In genomic region chr14:85789506-85789905, GRCh38 we compare ENCODE assay signal across 18 cellular contexts.
DNase-seq lines count a peak whose midpoint lies in the region; ATAC-seq, FAIRE-seq and TF ChIP-seq lines count a peak whose summit lies in the region.
"Had no signal": no experiment of that assay in that cellular context is flagged by ENCODE, and none has a peak within 500 bp of the region (broad histone marks: within the 10 kb centered on the region; RNA-seq: fewer than 3 reads in every experiment).

No MANE protein-coding gene starts in this region.

- H3K9me3 Mint-ChIP-seq in activated T-cell treated with anti-CD3 and anti-CD28 coated beads, Interleukin-2, amount 50 U/mL, for 72 hours = no peaks in the 10 kb centered on the region
- no peaks in the 10 kb centered on the region for H3K9me3 Mint-ChIP-seq in activated T-cell treated with anti-CD3 and anti-CD28 coated beads, Interleukin-2, amount 50 U/mL, for 24 hours
- H3K9me3 Mint-ChIP-seq in GM23338 = no peaks in the 10 kb centered on the region

- no peak overlapping the region for H3K18ac ChIP-seq in H1 (ENCODE audit: extremely low read depth, low read length)

- H3K4ac ChIP-seq in H1 (replicated peaks; ENCODE audit: insufficient read length, low read depth, low read length) = no peak overlapping the region

- no peaks in the 10 kb centered on the region for H3K27me3 ChIP-seq in GM23338 (ENCODE audit: insufficient read depth)
- H3K27me3 ChIP-seq in H1 (replicated peaks in 1 of 4; ENCODE audit: control insufficient read depth in 3 of 4, extremely low read depth in 1 of 4, insufficient read depth in 3 of 4, low read length in 3 of 4) = no peaks in the 10 kb centered on the region

- H3K9me3 ChIP-seq in H1 (ENCODE audit: insufficient read depth in 2 of 2, low read depth in 1 of 2, low read length in 1 of 2) = no peaks in the 10 kb centered on the region
- H3K9me3 ChIP-seq: HAP-1 had no signal

- H3F3A ChIP-seq in GM23338 (replicated peaks; ENCODE audit: low read depth) = no peaks in the 10 kb centered on the region

- H4K20me1 ChIP-seq in GM23338 (replicated peaks; ENCODE audit: insufficient read depth) (no peaks in the 10 kb centered on the region), H1 (replicated peaks in 1 of 2; ENCODE audit: control insufficient read depth in 1 of 2, insufficient read depth in 2 of 2, low read length in 2 of 2) (no peaks in the 10 kb centered on the region)

- no peak overlapping the region for H2BK5ac ChIP-seq in H1 (ENCODE audit: low read depth, low read length)

- peak; percentile 44 to 66 for ATAC-seq in activated T-cell treated with anti-CD3 and anti-CD28 coated beads, Interleukin-2, amount 50 U/mL, for 72 hours (replicated peaks in 1 of 2)
- ATAC-seq in GM23338 (no peak), HG03095 (IDR thresholded peaks at IDR 0.05; ENCODE audit: unreplicated experiment) (no peak)

- no peak overlapping the region for H3K14ac ChIP-seq in H1 (ENCODE audit: insufficient read length)

- H3K27ac ChIP-seq in GM23338 (ENCODE audit: low read depth) (no peak overlapping the region), H1 (ENCODE audit: low read depth, low read length) (no peak overlapping the region)

- H3K4me1 ChIP-seq in GM23338 (ENCODE audit: insufficient read depth) = 0 out of 2 replicates have a peak, but pooled peaks cover 9% of the 10 kb centered on the region
- H3K4me1 ChIP-seq in H1 (replicated peaks in 1 of 4; ENCODE audit: control insufficient read depth in 3 of 4, insufficient read depth in 4 of 4, low read length in 3 of 4) = no peaks in the 10 kb centered on the region
- H3K4me1 ChIP-seq: HAP-1 had no signal

- no peak for FAIRE-seq in H1 (lab: Jason Lieb, UNC)
- FAIRE-seq: G401.6, GM12892 had no signal

- no peak for TF ChIP-seq POLR2A in H1 (IDR thresholded peaks at IDR 0.05; ENCODE audit: control extremely low read depth in 1 of 2, low read depth in 2 of 2, low read length in 2 of 2)

- peak overlapping the region; percentile 25; the same call in 1 of the 2 replicates for H2AFZ ChIP-seq in GM23338
- peak overlapping the region; percentile 46; the same call in 1 of the 2 replicates for H2AFZ ChIP-seq in H1 (ENCODE audit: low read length)

- no peak overlapping the region for H3K4me3 ChIP-seq in GM23338
- H3K4me3 ChIP-seq in H1 (ENCODE audit: extremely low read depth in 1 of 4, insufficient read depth in 2 of 4, low read depth in 3 of 4, low read length in 4 of 4) = no peak overlapping the region
- H3K4me3 ChIP-seq: HAP-1 had no signal

- no peak overlapping the region for H4K5ac ChIP-seq in H1 (ENCODE audit: insufficient read length, low read depth, low read length)

- H3K4me3 Mint-ChIP-seq in activated T-cell treated with anti-CD3 and anti-CD28 coated beads, Interleukin-2, amount 50 U/mL, for 72 hours = no peak overlapping the region
- no peak overlapping the region for H3K4me3 Mint-ChIP-seq in activated T-cell treated with anti-CD3 and anti-CD28 coated beads, Interleukin-2, amount 50 U/mL, for 24 hours
- H3K4me3 Mint-ChIP-seq in GM23338 = no peak overlapping the region
- H3K4me3 Mint-ChIP-seq: CD4-positive, alpha-beta memory T cell; IgD-negative memory B cell had no signal

- no peak overlapping the region for H2BK20ac ChIP-seq in H1 (ENCODE audit: low read length)

- no peak overlapping the region for H4K8ac ChIP-seq in H1 (ENCODE audit: extremely low read depth, insufficient read depth, low read length)

- no peaks in the 10 kb centered on the region for H3K23me2 ChIP-seq in H1 (ENCODE audit: low read depth, low read length)

- H3K79me1 ChIP-seq in H1 (ENCODE audit: low read depth, low read length) = no peaks in the 10 kb centered on the region

- no peak overlapping the region for H2BK15ac ChIP-seq in H1 (ENCODE audit: low read length)

- no peaks in the 10 kb centered on the region for H3K79me2 ChIP-seq in GM23338 (replicated peaks; ENCODE audit: insufficient read depth)
- no peaks in the 10 kb centered on the region for H3K79me2 ChIP-seq in H1 (ENCODE audit: control insufficient read depth in 1 of 2, insufficient read depth in 2 of 2, low read length in 2 of 2)

- H3K4me1 Mint-ChIP-seq in activated T-cell treated with anti-CD3 and anti-CD28 coated beads, Interleukin-2, amount 50 U/mL, for 72 hours (ENCODE audit: low read depth) = peaks cover 7% of the 10 kb centered on the region
- peaks cover 9% of the 10 kb centered on the region for H3K4me1 Mint-ChIP-seq in activated T-cell treated with anti-CD3 and anti-CD28 coated beads, Interleukin-2, amount 50 U/mL, for 24 hours (ENCODE audit: low read depth)
- peaks cover 8% of the 10 kb centered on the region for H3K4me1 Mint-ChIP-seq in GM23338
- H3K4me1 Mint-ChIP-seq: CD4-positive, alpha-beta memory T cell; IgD-negative memory B cell had no signal

- no peak for TF ChIP-seq EP300 in H1 (IDR thresholded peaks at IDR 0.05; ENCODE audit: borderline replicate concordance in 1 of 2, low read depth in 2 of 2, low read length in 2 of 2)

- H3K27ac Mint-ChIP-seq in activated T-cell treated with anti-CD3 and anti-CD28 coated beads, Interleukin-2, amount 50 U/mL, for 72 hours = no peak overlapping the region
- H3K27ac Mint-ChIP-seq in activated T-cell treated with anti-CD3 and anti-CD28 coated beads, Interleukin-2, amount 50 U/mL, for 24 hours = no peak overlapping the region
- H3K27ac Mint-ChIP-seq in GM23338 = no peak overlapping the region
- H3K27ac Mint-ChIP-seq: CD4-positive, alpha-beta memory T cell; IgD-negative memory B cell had no signal

- H3K36me3 Mint-ChIP-seq in activated T-cell treated with anti-CD3 and anti-CD28 coated beads, Interleukin-2, amount 50 U/mL, for 72 hours (ENCODE audit: insufficient read depth in 2 of 2) = no peaks in the 10 kb centered on the region
- no peaks in the 10 kb centered on the region for H3K36me3 Mint-ChIP-seq in activated T-cell treated with anti-CD3 and anti-CD28 coated beads, Interleukin-2, amount 50 U/mL, for 24 hours (ENCODE audit: low read depth)
- H3K36me3 Mint-ChIP-seq in GM23338 (ENCODE audit: low read depth) = no peaks in the 10 kb centered on the region
- H3K36me3 Mint-ChIP-seq: CD4-positive, alpha-beta memory T cell; IgD-negative memory B cell had no signal

- no peak overlapping the region for H2AK5ac ChIP-seq in H1 (ENCODE audit: low read depth, low read length)

- no peak overlapping the region for H3K56ac ChIP-seq in H1 (replicated peaks; ENCODE audit: insufficient read length, low read depth, low read length)

- H3K36me3 ChIP-seq in GM23338 (ENCODE audit: insufficient read depth) (no peaks in the 10 kb centered on the region), H1 (ENCODE audit: control insufficient read depth in 2 of 4, insufficient read depth in 4 of 4, low read length in 3 of 4) (no peaks in the 10 kb centered on the region)
- H3K36me3 ChIP-seq: HAP-1 had no signal

- no peak for TF ChIP-seq CTCF in GM23338 (conservative IDR thresholded peaks at IDR 0.05; ENCODE audit: low read depth in 2 of 2)
- TF ChIP-seq CTCF in H1 (IDR thresholded peaks at IDR 0.05; ENCODE audit: control extremely low read depth in 1 of 3, insufficient read depth in 1 of 3, low read depth in 1 of 3, low read length in 3 of 3) = no peak

- DNase-seq in activated T-cell treated with anti-CD3 and anti-CD28 coated beads, Interleukin-2, amount 50 U/mL, for 72 hours = no peak
- DNase-seq in activated T-cell treated with anti-CD3 and anti-CD28 coated beads, Interleukin-2, amount 50 U/mL, for 24 hours = no peak
- DNase-seq in GM23338 (ENCODE audit: low spot score) (no peak), H1 (ENCODE audit: low read depth in 1 of 2, low spot score in 2 of 2) (no peak), NCI-H1105 treated with DMSO at 0.1 percent for 48 hours (lab: John Stamatoyannopoulos, UW) (no peak)
- DNase-seq in central memory CD4-positive, alpha-beta T cell = no peak
- DNase-seq: 8988T; AML-193; C1 segment of cervical spinal cord; CD4-positive, alpha-beta memory T cell; DMS79; EL; GOT3 had no signal

- H3K9ac ChIP-seq in H1 (replicated peaks in 1 of 4; ENCODE audit: extremely low read depth in 1 of 4, low read depth in 3 of 4, low read length in 3 of 4) = no peak overlapping the region

- H3K4me2 ChIP-seq in GM23338 (no peak overlapping the region), H1 (ENCODE audit: insufficient read depth in 1 of 2, low read depth in 2 of 2, low read length in 2 of 2) (no peak overlapping the region)

- POLR2A ChIA-PET in H1 (lab: Charles Lee; ENCODE audit: partially characterized antibody) = no interaction called here

- no peak overlapping the region for H4K91ac ChIP-seq in H1 (replicated peaks; ENCODE audit: insufficient read length, low read length)

- H2BK120ac ChIP-seq in H1 (replicated peaks; ENCODE audit: low read depth, low read length) = no peak overlapping the region

- H3K27me3 Mint-ChIP-seq in activated T-cell treated with anti-CD3 and anti-CD28 coated beads, Interleukin-2, amount 50 U/mL, for 72 hours (ENCODE audit: low read depth) = no peaks in the 10 kb centered on the region
- no peaks in the 10 kb centered on the region for H3K27me3 Mint-ChIP-seq in activated T-cell treated with anti-CD3 and anti-CD28 coated beads, Interleukin-2, amount 50 U/mL, for 24 hours
- no peaks in the 10 kb centered on the region for H3K27me3 Mint-ChIP-seq in GM23338 (ENCODE audit: insufficient read depth, low read depth, poor library complexity)
- H3K27me3 Mint-ChIP-seq: IgD-negative memory B cell had no signal

- no peak for TF ChIP-seq RAD21 in H1 (IDR thresholded peaks at IDR 0.05 in 1 of 2, conservative IDR thresholded peaks at IDR 0.05 in 1 of 2; ENCODE audit: low read depth in 2 of 2, low read length in 2 of 2)

- CTCF ChIA-PET in H1 (lab: Charles Lee; ENCODE audit: partially characterized antibody) = no interaction called here

- 84% methylated on average over 2 of the region's 2 CpGs; no CpG with 5 or more reads in 1 of the 2 experiments for WGBS in H1 (ENCODE audit: extremely low coverage in 1 of 2, insufficient coverage in 1 of 2, insufficient read length in 1 of 2, insufficient replicate concordance in 2 of 2, low coverage in 1 of 2, low lambda C conversion rate in 2 of 2, missing lambda C conversion rate in 1 of 2), 2 experiments

- no peaks in the 10 kb centered on the region; the same call in 1 of the 2 replicates for H3K9me2 ChIP-seq in GM23338 (ENCODE audit: insufficient read depth)

- no peak overlapping the region for H2BK12ac ChIP-seq in H1 (ENCODE audit: low read depth, low read length)

- H3K23ac ChIP-seq in H1 (ENCODE audit: insufficient read length) = no peak overlapping the region

TF ChIP-seq in GM23338, 12 proteins besides CTCF, POLR2A, EP300 and RAD21 (continues in another document):
- TF ChIP-seq STAT1 (IDR thresholded peaks at IDR 0.05; ENCODE audit: unreplicated experiment) (no peak), EZH2phosphoT487 (IDR thresholded peaks at IDR 0.05; ENCODE audit: unreplicated experiment) (no peak)

TF ChIP-seq in H1, 55 proteins besides CTCF, POLR2A, EP300 and RAD21 (continues in another document):
- TF ChIP-seq TAF1 (IDR thresholded peaks at IDR 0.05; ENCODE audit: low read depth, low read length) (no peak), TAF7 (optimal IDR thresholded peaks at IDR 0.05; ENCODE audit: borderline replicate concordance, low read depth, low read length) (no peak), FOSL1 (IDR thresholded peaks at IDR 0.05; ENCODE audit: insufficient read depth, low read depth, low read length) (no peak)

Comparison
In these comparisons a context has a peak if more than half of its experiments do, and no peak if none do; other contexts are left out.
1. ATAC-seq: peak in activated T-cell treated with anti-CD3 and anti-CD28 coated beads, Interleukin-2, amount 50 U/mL, for 72 hours (2 of 2); none in GM23338 (single experiment) and HG03095 (single experiment).